Comparison of ENCODE assay signal across 17 cellular contexts in genomic region chr3:157441102-157441622, GRCh38. TPM values are rescaled to one million over a fixed set of nuclear protein-coding genes. Genes with fewer than 3 reads are reported as not detected.
"Had no signal": no experiment of that assay in that cellular context is flagged by ENCODE, and none has a peak within 500 bp of the region (broad histone marks: within the 10 kb centered on the region; RNA-seq: fewer than 3 reads in every experiment).

No MANE protein-coding gene starts in this region.

- H3K27me3 ChIP-seq: body of pancreas, tibial nerve, uterus had no signal

- H3K9me3 ChIP-seq: body of pancreas, tibial nerve, uterus had no signal

- DNase-seq: activated CD4-positive, alpha-beta T cell treated with anti-CD3 and anti-CD28 coated beads, Interleukin-2, amount 10 ng/mL, durations not matched to agents 24 days and 14 days; activated CD8-positive, alpha-beta T cell treated with anti-CD3 and anti-CD28 coated beads for 36 hours; activated naive CD4-positive, alpha-beta T cell; activated naive CD8-positive, alpha-beta T cell treated with anti-CD3 and anti-CD28 coated beads for 36 hours; activated T-cell treated with anti-CD3 and anti-CD28 coated beads, Interleukin-2, amount 50 U/mL, for 1 hour; amygdala; body of pancreas; central memory CD4-positive, alpha-beta T cell; hippocampal formation; left cardiac atrium; mesenchymal stem cell; naive thymus-derived CD4-positive, alpha-beta T cell; T-helper 1 cell; T1000; uterus had no signal

- H3K4me1 ChIP-seq: uterus had no signal

- H3K4me3 ChIP-seq: body of pancreas, coronary artery, tibial nerve, uterus had no signal

- H3K27ac ChIP-seq: body of pancreas, coronary artery, tibial nerve, uterus had no signal

- H3K36me3 ChIP-seq: tibial nerve, uterus had no signal

RNA-seq across cellular contexts. Expression of gene PTX3, which starts 4.5 kb away (rescaled TPM):
- total RNA-seq: activated CD4-positive, alpha-beta T cell treated with anti-CD3 and anti-CD28 coated beads, Interleukin-2, amount 10 ng/mL, durations not matched to agents 24 days and 14 days had no signal
